18 cellular contexts compared by ENCODE assay signal in the genomic region with DNA sequence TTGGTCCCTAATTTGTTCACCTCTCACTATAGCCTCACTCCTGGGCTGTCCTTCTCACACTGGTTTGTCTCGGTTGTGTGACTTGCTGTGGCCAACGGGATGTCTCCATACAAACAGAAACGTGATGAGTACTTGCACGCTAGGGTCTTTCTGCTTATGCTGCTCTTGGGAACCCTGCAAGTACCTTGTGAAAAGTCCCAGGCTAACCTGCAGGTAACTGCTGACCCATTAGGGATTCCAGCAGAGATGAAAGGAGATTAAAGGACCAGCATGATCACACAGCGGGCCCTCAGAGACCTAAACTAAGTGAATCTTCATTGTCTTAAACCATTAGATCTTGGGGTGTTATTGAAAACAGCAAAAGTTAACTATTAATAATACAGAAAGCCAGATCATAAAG.
DNase-seq lines count a peak whose midpoint lies in the region; ATAC-seq, FAIRE-seq and TF ChIP-seq lines count a peak whose summit lies in the region.
"Had no signal": no experiment of that assay in that cellular context is flagged by ENCODE, and none has a peak within 500 bp of the region (broad histone marks: within the 10 kb centered on the region; RNA-seq: fewer than 3 reads in every experiment).

No MANE protein-coding gene starts in this region.

- H3K4me1 ChIP-seq in H9 (ENCODE audit: insufficient read depth, low read length) (no peaks in the 10 kb centered on the region), H1 (replicated peaks in 1 of 4; ENCODE audit: control insufficient read depth in 3 of 4, insufficient read depth in 4 of 4, low read length in 3 of 4) (peaks cover 0 to 7% (median 1%) of the 10 kb centered on the region in 4 experiments; a peak in 3 of 7 replicates), mesenchymal stem cell (ENCODE audit: control insufficient read depth, insufficient read depth, low read depth, low read length) (peaks cover 2% of the 10 kb centered on the region)

- H3K27me3 Mint-ChIP-seq in H9 (ENCODE audit: low read depth), result peaks cover 52% of the 10 kb centered on the region
- H3K27me3 Mint-ChIP-seq in activated CD4-positive, alpha-beta memory T cell treated with anti-CD3 and anti-CD28 coated beads, Interleukin-2, amount 10 ng/mL, durations not matched to agents 7 days and 5 days, result no peaks in the 10 kb centered on the region
- H3K27me3 Mint-ChIP-seq: CD8-positive, alpha-beta memory T cell had no signal

- H3K79me1 ChIP-seq in H9 (ENCODE audit: insufficient read depth, low read depth, low read length, poor library complexity, severe bottlenecking), result no peaks in the 10 kb centered on the region
- no peaks in the 10 kb centered on the region for H3K79me1 ChIP-seq in H1 (ENCODE audit: low read depth, low read length)
- H3K79me1 ChIP-seq in mesenchymal stem cell (replicated peaks; ENCODE audit: low read length, poor library complexity, severe bottlenecking), result no peaks in the 10 kb centered on the region

- no peak overlapping the region for H2BK12ac ChIP-seq in H9 (ENCODE audit: insufficient read length, low read depth, low read length)
- H2BK12ac ChIP-seq in H1 (ENCODE audit: low read depth, low read length), result no peak overlapping the region
- H2BK12ac ChIP-seq in mesenchymal stem cell (ENCODE audit: low read length in 2 of 2), result no peak overlapping the region

- FAIRE-seq in H1 (lab: Jason Lieb, UNC) (no peak), urothelium cell line (lab: Jason Lieb, UNC) (peak; percentile 20)
- FAIRE-seq: GM12878 had no signal

- H3K9me3 Mint-ChIP-seq in H9, result no peaks in the 10 kb centered on the region
- peaks cover 4% of the 10 kb centered on the region for H3K9me3 Mint-ChIP-seq in activated CD4-positive, alpha-beta memory T cell treated with anti-CD3 and anti-CD28 coated beads, Interleukin-2, amount 10 ng/mL, durations not matched to agents 7 days and 5 days

- H3K9ac ChIP-seq in H9 (ENCODE audit: extremely low read depth, insufficient read length, low read length) (no peak overlapping the region), H1 (replicated peaks in 1 of 4; ENCODE audit: extremely low read depth in 1 of 4, low read depth in 3 of 4, low read length in 3 of 4) (no peak overlapping the region), mesenchymal stem cell (ENCODE audit: low read length) (no peak overlapping the region)
- H3K9ac ChIP-seq: BLaER1, GM23248 had no signal

- H4K20me1 ChIP-seq in H9 (ENCODE audit: control insufficient read depth, insufficient read depth, insufficient read length) (no peaks in the 10 kb centered on the region), H1 (replicated peaks in 1 of 2; ENCODE audit: control insufficient read depth in 1 of 2, insufficient read depth in 2 of 2, low read length in 2 of 2) (no peaks in the 10 kb centered on the region)
- H4K20me1 ChIP-seq: BLaER1 had no signal

- H2AFZ ChIP-seq in H9 (ENCODE audit: low read length), result no peak overlapping the region
- H2AFZ ChIP-seq in H1 (ENCODE audit: low read length), result no peak overlapping the region
- peak overlapping the region; percentile 49 for H2AFZ ChIP-seq in mesenchymal stem cell (ENCODE audit: low read depth, low read length)
- H2AFZ ChIP-seq: GM23248 had no signal

- POLR2A ChIA-PET in H1 (lab: Charles Lee; ENCODE audit: partially characterized antibody), result no interaction called here
- POLR2A ChIA-PET in activated CD4-positive, alpha-beta memory T cell treated with anti-CD3 and anti-CD28 coated beads, Interleukin-2, amount 10 ng/mL, durations not matched to agents 7 days and 5 days (lab: Charles Lee), result no interaction called here

- H3K36me3 Mint-ChIP-seq in H9 (ENCODE audit: insufficient read depth in 1 of 3, low read depth in 3 of 3), result no peaks in the 10 kb centered on the region
- H3K36me3 Mint-ChIP-seq in activated CD4-positive, alpha-beta memory T cell treated with anti-CD3 and anti-CD28 coated beads, Interleukin-2, amount 10 ng/mL, durations not matched to agents 7 days and 5 days (ENCODE audit: low read depth), result no peaks in the 10 kb centered on the region
- H3K36me3 Mint-ChIP-seq: CD14-positive monocyte; CD8-positive, alpha-beta memory T cell had no signal

- H4K8ac ChIP-seq in H9 (replicated peaks; ENCODE audit: insufficient read length, low read depth, low read length) (no peak overlapping the region), H1 (ENCODE audit: extremely low read depth, insufficient read depth, low read length) (no peak overlapping the region), mesenchymal stem cell (ENCODE audit: low read length) (no peak overlapping the region)

- H4K5ac ChIP-seq in H9 (ENCODE audit: insufficient read length, low read depth, low read length) (no peak overlapping the region), H1 (ENCODE audit: insufficient read length, low read depth, low read length) (no peak overlapping the region)

- H2AK5ac ChIP-seq in H9 (ENCODE audit: insufficient read length, low read length) (no peak overlapping the region), H1 (ENCODE audit: low read depth, low read length) (no peak overlapping the region), mesenchymal stem cell (ENCODE audit: low read length, severe bottlenecking) (no peak overlapping the region)

- no peak overlapping the region for H2BK15ac ChIP-seq in H9 (ENCODE audit: low read depth, low read length)
- no peak overlapping the region for H2BK15ac ChIP-seq in H1 (ENCODE audit: low read length)
- no peak overlapping the region for H2BK15ac ChIP-seq in mesenchymal stem cell (ENCODE audit: low read depth, poor library complexity, severe bottlenecking)

- H2BK120ac ChIP-seq in H9 (ENCODE audit: low read depth, low read length, poor library complexity, severe bottlenecking) (no peak overlapping the region), H1 (replicated peaks; ENCODE audit: low read depth, low read length) (no peak overlapping the region), mesenchymal stem cell (ENCODE audit: low read depth, low read length) (no peak overlapping the region)

- intact Hi-C loops in sciatic nerve (cut with DNase I), result no loop called here

- H3K14ac ChIP-seq in H9 (ENCODE audit: insufficient read depth, low read length) (no peak overlapping the region), H1 (ENCODE audit: insufficient read length) (no peak overlapping the region), mesenchymal stem cell (ENCODE audit: low read length in 2 of 2) (no peak overlapping the region)

- H3K23me2 ChIP-seq in H9 (ENCODE audit: insufficient read length, low read depth, low read length, poor library complexity, severe bottlenecking) (no peaks in the 10 kb centered on the region), H1 (ENCODE audit: low read depth, low read length) (no peaks in the 10 kb centered on the region)

- H4K91ac ChIP-seq in H9 (ENCODE audit: insufficient read length, low read depth, low read length), result no peak overlapping the region
- H4K91ac ChIP-seq in H1 (replicated peaks; ENCODE audit: insufficient read length, low read length), result no peak overlapping the region
- no peak overlapping the region for H4K91ac ChIP-seq in mesenchymal stem cell (ENCODE audit: low read length)

- H2BK5ac ChIP-seq in H9 (ENCODE audit: insufficient read length, low read length) (no peak overlapping the region), H1 (ENCODE audit: low read depth, low read length) (no peak overlapping the region), mesenchymal stem cell (ENCODE audit: low read depth, low read length, poor library complexity, severe bottlenecking) (no peak overlapping the region)

- TF ChIP-seq RAD21 in H1 (IDR thresholded peaks at IDR 0.05 in 1 of 2, conservative IDR thresholded peaks at IDR 0.05 in 1 of 2; ENCODE audit: low read depth in 2 of 2, low read length in 2 of 2), result no peak

- no peak overlapping the region for H3K4me3 Mint-ChIP-seq in H9
- no peak overlapping the region for H3K4me3 Mint-ChIP-seq in activated CD4-positive, alpha-beta memory T cell treated with anti-CD3 and anti-CD28 coated beads, Interleukin-2, amount 10 ng/mL, durations not matched to agents 7 days and 5 days
- H3K4me3 Mint-ChIP-seq: CD14-positive monocyte; CD8-positive, alpha-beta memory T cell had no signal

- H3K27ac Mint-ChIP-seq in H9, result no peak overlapping the region
- no peak overlapping the region for H3K27ac Mint-ChIP-seq in activated CD4-positive, alpha-beta memory T cell treated with anti-CD3 and anti-CD28 coated beads, Interleukin-2, amount 10 ng/mL, durations not matched to agents 7 days and 5 days
- H3K27ac Mint-ChIP-seq: CD8-positive, alpha-beta memory T cell had no signal

- no peaks in the 10 kb centered on the region; the same call in 1 of the 2 replicates for H3K79me2 ChIP-seq in H9 (ENCODE audit: insufficient read depth, low read length)
- no peaks in the 10 kb centered on the region for H3K79me2 ChIP-seq in H1 (ENCODE audit: control insufficient read depth in 1 of 2, insufficient read depth in 2 of 2, low read length in 2 of 2)

- no peak overlapping the region for H3K23ac ChIP-seq in H9 (ENCODE audit: insufficient read length, low read depth, low read length)
- no peak overlapping the region for H3K23ac ChIP-seq in H1 (ENCODE audit: insufficient read length)
- peak overlapping the region in 1 of 2 experiments; percentile 40 for H3K23ac ChIP-seq in mesenchymal stem cell (ENCODE audit: low read length in 2 of 2)

- CTCF ChIA-PET in H1 (lab: Charles Lee; ENCODE audit: partially characterized antibody), result interaction anchor here (0.6 to 1.3 kb wide), 3 partner anchors 16 to 96 kb away, joined by 3 to 6 read pairs (median 3); no protein-coding TSS in a partner anchor
- CTCF ChIA-PET in activated CD4-positive, alpha-beta memory T cell treated with anti-CD3 and anti-CD28 coated beads, Interleukin-2, amount 10 ng/mL, durations not matched to agents 7 days and 5 days (lab: Charles Lee), result no interaction called here

- H2BK20ac ChIP-seq in H9 (ENCODE audit: low read depth, low read length, poor library complexity, severe bottlenecking) (no peak overlapping the region), H1 (ENCODE audit: low read length) (no peak overlapping the region)

- H3K4me2 ChIP-seq in H9 (ENCODE audit: insufficient read depth, insufficient read length, low read length) (no peak overlapping the region), H1 (ENCODE audit: insufficient read depth in 1 of 2, low read depth in 2 of 2, low read length in 2 of 2) (no peak overlapping the region), mesenchymal stem cell (ENCODE audit: low read length, poor library complexity, severe bottlenecking) (no peak overlapping the region)

- no peak overlapping the region for H3T11ph ChIP-seq in H9 (ENCODE audit: low read length)

- DNase-seq in H9, result peak; percentile 28
- DNase-seq in H1 (ENCODE audit: low read depth in 1 of 2, low spot score in 2 of 2), result no peak
- no peak for DNase-seq in mesenchymal stem cell
- DNase-seq in urothelium cell line (ENCODE audit: low spot score), result no peak
- no peak for DNase-seq in activated CD4-positive, alpha-beta memory T cell treated with anti-CD3 and anti-CD28 coated beads, Interleukin-2, amount 10 ng/mL, durations not matched to agents 7 days and 5 days
- no peak for DNase-seq in sciatic nerve (ENCODE audit: low spot score)
- DNase-seq: 8988T; CD8-positive, alpha-beta memory T cell; COR-L47; DMS 273 treated with DMSO at 0.1 percent for 48 hours; DMS53; DND-41; GM23248; H7 had no signal

- H3K4me1 Mint-ChIP-seq in H9, result peaks cover 11 to 27% of the 10 kb centered on the region in 2 experiments
- H3K4me1 Mint-ChIP-seq in activated CD4-positive, alpha-beta memory T cell treated with anti-CD3 and anti-CD28 coated beads, Interleukin-2, amount 10 ng/mL, durations not matched to agents 7 days and 5 days, result no peaks in the 10 kb centered on the region
- H3K4me1 Mint-ChIP-seq: CD14-positive monocyte; CD8-positive, alpha-beta memory T cell had no signal

- H3K4me3 ChIP-seq in H1 (ENCODE audit: extremely low read depth in 1 of 4, insufficient read depth in 2 of 4, low read depth in 3 of 4, low read length in 4 of 4) (no peak overlapping the region), mesenchymal stem cell (ENCODE audit: insufficient read depth in 1 of 2, low read depth in 1 of 2, low read length in 2 of 2) (no peak overlapping the region)
- H3K4me3 ChIP-seq: BLaER1, GM12878, GM23248 had no signal

- no peak overlapping the region for H3K56ac ChIP-seq in H9 (ENCODE audit: insufficient read length, low read depth, low read length)
- no peak overlapping the region for H3K56ac ChIP-seq in H1 (replicated peaks; ENCODE audit: insufficient read length, low read depth, low read length)

- H3K4ac ChIP-seq in H9 (ENCODE audit: low read depth, low read length) (no peak overlapping the region), H1 (replicated peaks; ENCODE audit: insufficient read length, low read depth, low read length) (no peak overlapping the region), mesenchymal stem cell (ENCODE audit: low read depth in 1 of 2, low read length in 2 of 2) (no peak overlapping the region)

- no peaks in the 10 kb centered on the region for H3K36me3 ChIP-seq in H1 (ENCODE audit: control insufficient read depth in 2 of 4, insufficient read depth in 4 of 4, low read length in 3 of 4)
- no peaks in the 10 kb centered on the region for H3K36me3 ChIP-seq in mesenchymal stem cell (ENCODE audit: control insufficient read depth in 1 of 2, insufficient read depth in 2 of 2, low read depth in 1 of 2, low read length in 2 of 2)
- H3K36me3 ChIP-seq: BLaER1 had no signal

- H3K18ac ChIP-seq in H9 (ENCODE audit: insufficient read length, low read depth, low read length) (no peak overlapping the region), H1 (ENCODE audit: extremely low read depth, low read length) (no peak overlapping the region), mesenchymal stem cell (ENCODE audit: low read depth in 1 of 2, low read length in 2 of 2) (no peak overlapping the region)

- TF ChIP-seq POLR2A in H1 (IDR thresholded peaks at IDR 0.05; ENCODE audit: control extremely low read depth in 1 of 2, low read depth in 2 of 2, low read length in 2 of 2), result no peak

- ATAC-seq in sciatic nerve (no peak), GM21367 (IDR thresholded peaks at IDR 0.05; ENCODE audit: unreplicated experiment) (no peak)
- ATAC-seq: GM12878 had no signal

- TF ChIP-seq EP300 in H1 (IDR thresholded peaks at IDR 0.05; ENCODE audit: borderline replicate concordance in 1 of 2, low read depth in 2 of 2, low read length in 2 of 2), result no peak

- TF ChIP-seq CTCF in H9 (conservative IDR thresholded peaks at IDR 0.05) (no peak), H1 (IDR thresholded peaks at IDR 0.05; ENCODE audit: control extremely low read depth in 1 of 3, insufficient read depth in 1 of 3, low read depth in 1 of 3, low read length in 3 of 3) (no peak)

- H3K27ac ChIP-seq in H9 (ENCODE audit: insufficient read length, low read depth, low read length) (no peak overlapping the region), H1 (ENCODE audit: low read depth, low read length) (no peak overlapping the region), mesenchymal stem cell (ENCODE audit: low read length, poor library complexity, severe bottlenecking) (no peak overlapping the region)
- H3K27ac ChIP-seq: BLaER1, GM23248 had no signal

- no peaks in the 10 kb centered on the region for H3K27me3 ChIP-seq in H9 (ENCODE audit: insufficient read depth, low read length)
- no peaks in the 10 kb centered on the region; a peak in 1 of 7 replicates for H3K27me3 ChIP-seq in H1 (replicated peaks in 1 of 4; ENCODE audit: control insufficient read depth in 3 of 4, extremely low read depth in 1 of 4, insufficient read depth in 3 of 4, low read length in 3 of 4)
- no peaks in the 10 kb centered on the region for H3K27me3 ChIP-seq in mesenchymal stem cell (ENCODE audit: control insufficient read depth in 1 of 2, insufficient read depth in 1 of 2, low read length in 2 of 2)
- H3K27me3 ChIP-seq: BLaER1 had no signal

- H3K9me3 ChIP-seq in H9 (ENCODE audit: control insufficient read depth, low read depth, low read length), result no peaks in the 10 kb centered on the region
- H3K9me3 ChIP-seq in H1 (ENCODE audit: insufficient read depth in 2 of 2, low read depth in 1 of 2, low read length in 1 of 2), result no peaks in the 10 kb centered on the region
- H3K9me3 ChIP-seq in mesenchymal stem cell (ENCODE audit: control insufficient read depth, low read length), result no peaks in the 10 kb centered on the region
- H3K9me3 ChIP-seq: BLaER1 had no signal

- WGBS in H9 (ENCODE audit: extremely low coverage, insufficient read length, low lambda C conversion rate), result no CpG with 5 or more reads among the region's 5 CpGs
- WGBS in H1 (ENCODE audit: extremely low coverage in 1 of 2, insufficient coverage in 1 of 2, insufficient read length in 1 of 2, insufficient replicate concordance in 2 of 2, low coverage in 1 of 2, low lambda C conversion rate in 2 of 2, missing lambda C conversion rate in 1 of 2), 2 experiments, result 86% methylated on average over 5 of the region's 5 CpGs; no CpG with 5 or more reads in 1 of the 2 experiments
- WGBS in mesenchymal stem cell, result 80% methylated on average over 4 of the region's 5 CpGs
